ENCODE assay signal across 14 cellular contexts in the genomic region with DNA sequence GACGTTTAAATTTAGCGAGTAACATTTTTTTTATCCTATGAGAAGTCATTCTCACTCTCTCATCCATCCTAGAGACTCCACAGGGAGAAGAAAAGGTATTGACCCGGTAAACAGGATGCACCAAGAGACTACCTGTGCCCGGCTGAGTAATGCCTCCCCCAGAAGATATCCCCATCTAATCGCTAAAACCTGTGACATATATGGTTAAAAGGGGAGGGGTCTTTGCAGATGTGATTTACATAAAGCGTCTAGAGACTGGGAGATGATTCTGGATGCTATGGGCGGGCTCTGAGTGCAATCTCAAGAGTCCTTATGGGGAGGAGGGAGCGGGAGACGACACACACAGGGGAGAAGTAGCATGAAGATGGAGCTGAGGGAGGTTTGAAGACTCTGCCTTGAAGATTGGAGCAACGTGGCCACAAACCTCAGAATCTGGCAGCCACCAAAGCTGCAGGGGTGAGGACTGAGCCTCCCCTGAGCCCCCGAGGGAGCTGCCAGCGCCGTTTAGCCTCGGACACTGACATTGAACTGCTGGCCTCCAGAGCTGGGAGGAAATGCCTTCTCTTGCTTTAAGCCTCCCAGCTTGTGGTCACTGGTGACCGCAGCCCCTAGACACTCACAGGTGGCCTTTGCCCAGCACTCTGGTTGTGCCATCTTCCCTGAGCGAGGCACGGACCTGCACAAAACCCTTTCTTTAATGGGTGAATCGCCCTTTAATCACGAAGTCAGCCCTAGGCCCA.
"Had no signal": no experiment of that assay in that cellular context is flagged by ENCODE, and none has a peak within 500 bp of the region (broad histone marks: within the 10 kb centered on the region; RNA-seq: fewer than 3 reads in every experiment).

No MANE protein-coding gene starts in this region.

- H3K4me3 ChIP-seq: left lung, thyroid gland, vagina had no signal

- H3K9me3 Mint-ChIP-seq: activated CD8-positive, alpha-beta T cell treated with anti-CD3 and anti-CD28 coated beads for 36 hours; nephron; T-cell had no signal

- H3K36me3 ChIP-seq: left lung, thyroid gland, vagina had no signal

- H3K27me3 ChIP-seq: thyroid gland, vagina had no signal

- H3K27ac Mint-ChIP-seq: activated CD4-positive, alpha-beta T cell treated with anti-CD3 and anti-CD28 coated beads for 36 hours; activated CD8-positive, alpha-beta T cell treated with anti-CD3 and anti-CD28 coated beads for 36 hours; T-cell had no signal

- DNase-seq: activated CD4-positive, alpha-beta T cell treated with anti-CD3 and anti-CD28 coated beads for 36 hours; activated CD8-positive, alpha-beta memory T cell treated with anti-CD3 and anti-CD28 coated beads, Interleukin-2, amount 50 U/mL, for 4 hours; activated CD8-positive, alpha-beta T cell treated with anti-CD3 and anti-CD28 coated beads for 36 hours; islet precursor cell; T-cell; T1000; thyroid gland had no signal

- H3K9me3 ChIP-seq: left lung, thyroid gland, vagina had no signal

- FAIRE-seq: bronchial epithelial cell, endothelial cell of umbilical vein, frontal cortex had no signal

- H3K4me3 Mint-ChIP-seq: activated CD4-positive, alpha-beta T cell treated with anti-CD3 and anti-CD28 coated beads for 36 hours; activated CD8-positive, alpha-beta T cell treated with anti-CD3 and anti-CD28 coated beads for 36 hours; nephron; T-cell had no signal

- H3K27ac ChIP-seq: left lung, thyroid gland, vagina, VCaP had no signal

- H3K4me1 Mint-ChIP-seq: activated CD4-positive, alpha-beta T cell treated with anti-CD3 and anti-CD28 coated beads for 36 hours; T-cell had no signal
